17 cellular contexts compared by ENCODE assay signal in the genomic region with DNA sequence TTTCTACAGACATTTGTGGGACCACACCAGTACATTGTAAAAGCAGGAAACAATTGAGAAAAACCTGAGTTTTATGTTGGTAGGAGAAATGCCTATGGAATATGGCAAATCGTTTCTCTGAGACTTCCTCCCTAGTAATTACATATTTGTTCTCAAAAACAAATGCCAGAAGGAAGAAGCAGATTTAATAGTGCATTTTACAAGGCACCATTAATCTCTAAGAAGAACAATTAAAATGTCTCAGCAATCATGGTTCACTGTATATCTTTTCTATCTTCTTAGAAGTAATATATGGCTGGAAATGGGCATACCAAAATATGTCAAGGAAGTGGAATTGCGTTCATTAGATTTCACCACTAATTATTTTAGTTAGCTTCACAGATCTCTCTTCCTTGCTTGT. TPM values are rescaled to one million over a fixed set of nuclear protein-coding genes. Genes with fewer than 3 reads are reported as not detected.
"Had no signal": no experiment of that assay in that cellular context is flagged by ENCODE, and none has a peak within 500 bp of the region (broad histone marks: within the 10 kb centered on the region; RNA-seq: fewer than 3 reads in every experiment).

No MANE protein-coding gene starts in this region.

- ATAC-seq: activated CD8-positive, alpha-beta T cell treated with anti-CD3 and anti-CD28 coated beads, Interleukin-2, amount 10 ng/mL, durations not matched to agents 7 days and 5 days; activated naive CD8-positive, alpha-beta T cell treated with anti-CD3 and anti-CD28 coated beads, Interleukin-2, amount 50 U/mL, for 24 hours; left lung; naive thymus-derived CD8-positive, alpha-beta T cell; WTC11 had no signal

- H3K4me1 ChIP-seq: colonic mucosa, prostate gland had no signal

- DNase-seq: activated CD4-positive, alpha-beta T cell treated with anti-CD3 and anti-CD28 coated beads for 48 hours; activated CD8-positive, alpha-beta memory T cell treated with anti-CD3 and anti-CD28 coated beads, Interleukin-2, amount 50 U/mL, for 48 hours; activated CD8-positive, alpha-beta T cell treated with anti-CD3 and anti-CD28 coated beads, Interleukin-2, amount 10 ng/mL, durations not matched to agents 7 days and 5 days; activated naive CD4-positive, alpha-beta T cell; activated naive CD8-positive, alpha-beta T cell treated with anti-CD3 and anti-CD28 coated beads, Interleukin-2, amount 50 U/mL, for 24 hours; caudate nucleus; colonic mucosa; glutamatergic neuron; left lung; midbrain; naive thymus-derived CD8-positive, alpha-beta T cell; stimulated activated CD4-positive, alpha-beta T cell treated with anti-CD3 and anti-CD28 coated beads, Interleukin-4, amount 100 ng/mL, for 1 hour had no signal

- H3K36me3 ChIP-seq: colonic mucosa, neutrophil, prostate gland had no signal

- H3K9me3 ChIP-seq: colonic mucosa, left lung, neutrophil, prostate gland, thoracic aorta had no signal

- H3K4me3 ChIP-seq: colonic mucosa, left lung, prostate gland, thoracic aorta had no signal

- H3K27me3 ChIP-seq: colonic mucosa, left lung, neutrophil had no signal

- H3K27ac ChIP-seq: colonic mucosa, neutrophil, prostate gland had no signal

RNA-seq across cellular contexts. Expression of gene CAV1, which starts 13.3 kb away (rescaled TPM):
- total RNA-seq: activated CD8-positive, alpha-beta T cell treated with anti-CD3 and anti-CD28 coated beads, Interleukin-2, amount 10 ng/mL, durations not matched to agents 7 days and 5 days; naive thymus-derived CD8-positive, alpha-beta T cell had no signal
- polyA plus RNA-seq: naive thymus-derived CD8-positive, alpha-beta T cell had no signal

RNA-seq across cellular contexts. Expression of gene CAV2, which starts 38.6 kb away (rescaled TPM):
- total RNA-seq: activated CD8-positive, alpha-beta T cell treated with anti-CD3 and anti-CD28 coated beads, Interleukin-2, amount 10 ng/mL, durations not matched to agents 7 days and 5 days; activated T-helper 1 cell treated with anti-CD3 and anti-CD28 coated beads, Interleukin-12 subunit alpha, Interleukin-12 subunit beta, Interleukin-2, Interleukin-4 antibody, amounts not matched to agents 30 ng/mL and 10 ng/mL and 1 ng/mL, durations not matched to agents 14 hours and 24 hours and 36 hours; naive thymus-derived CD8-positive, alpha-beta T cell had no signal
- polyA plus RNA-seq: naive thymus-derived CD8-positive, alpha-beta T cell had no signal
